20 cellular contexts compared by ENCODE assay signal in the genomic region with DNA sequence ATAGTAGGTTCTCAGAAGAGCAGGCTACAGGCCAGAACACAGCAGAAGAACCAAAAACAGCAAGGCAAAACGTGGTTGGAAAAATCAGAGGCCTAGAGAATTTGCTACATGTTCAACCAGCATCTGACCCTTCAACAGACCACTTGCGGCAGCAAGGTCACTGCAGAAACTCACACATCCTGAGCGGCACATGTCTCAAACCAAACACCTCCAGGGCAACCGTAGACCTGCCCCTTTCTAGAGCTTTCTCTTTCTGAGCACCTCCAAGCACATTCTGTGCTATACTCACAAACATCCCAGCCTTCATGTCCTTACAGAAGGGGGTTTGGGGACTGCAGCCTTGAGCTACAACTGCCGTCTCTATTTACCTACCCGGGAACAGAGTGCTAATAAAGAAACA. TPM values are rescaled to one million over a fixed set of nuclear protein-coding genes. Genes with fewer than 3 reads are reported as not detected.
DNase-seq lines count a peak whose midpoint lies in the region; ATAC-seq, FAIRE-seq and TF ChIP-seq lines count a peak whose summit lies in the region.
"Had no signal": no experiment of that assay in that cellular context is flagged by ENCODE, and none has a peak within 500 bp of the region (broad histone marks: within the 10 kb centered on the region; RNA-seq: fewer than 3 reads in every experiment).

No MANE protein-coding gene starts in this region.

- peak overlapping the region; percentile 57; the same call in 1 of the 2 replicates for H3K18ac ChIP-seq in H1 (ENCODE audit: extremely low read depth, low read length)

- no peaks in the 10 kb centered on the region for H3K23me2 ChIP-seq in H1 (ENCODE audit: low read depth, low read length)

- no peaks in the 10 kb centered on the region; the same call in 1 of the 2 replicates for H3K79me1 ChIP-seq in H1 (ENCODE audit: low read depth, low read length)

- peaks cover 0 to 9% of the 10 kb centered on the region in 2 experiments; a peak in 1 of 4 replicates for H3K79me2 ChIP-seq in H1 (ENCODE audit: control insufficient read depth in 1 of 2, insufficient read depth in 2 of 2, low read length in 2 of 2)

- H3K36me3 ChIP-seq in Peyer's patch (no peaks in the 10 kb centered on the region), H1 (ENCODE audit: control insufficient read depth in 2 of 4, insufficient read depth in 4 of 4, low read length in 3 of 4) (no peaks in the 10 kb centered on the region), spleen (no peaks in the 10 kb centered on the region), small intestine (ENCODE audit: control insufficient read depth in 2 of 2, insufficient read depth in 2 of 2, low read length in 2 of 2) (no peaks in the 10 kb centered on the region)
- H3K36me3 ChIP-seq: SJCRH30 had no signal

- whole genome bisulfite sequencing in H1 (ENCODE audit: extremely low coverage in 1 of 2, insufficient coverage in 1 of 2, insufficient read length in 1 of 2, insufficient replicate concordance in 2 of 2, low coverage in 1 of 2, low lambda C conversion rate in 2 of 2, missing lambda C conversion rate in 1 of 2), 2 experiments, result 94% methylated on average over 6 of the region's 6 CpGs; no CpG with 5 or more reads in 1 of the 2 experiments
- 74 to 82% (median 79%) methylated on average over 6 of the region's 6 CpGs for WGBS in spleen, 5 donors
- 81 to 87% (median 85%) methylated on average over 6 of the region's 6 CpGs for WGBS in small intestine, 3 donors

- H2AK5ac ChIP-seq in H1 (ENCODE audit: low read depth, low read length), result no peak overlapping the region

- H3K27ac Mint-ChIP-seq in activated CD8-positive, alpha-beta memory T cell treated with anti-CD3 and anti-CD28 coated beads, Interleukin-2, amount 10 ng/mL, durations not matched to agents 7 days and 5 days, result peak overlapping the region; percentile 97

- no peaks in the 10 kb centered on the region for H3K27me3 ChIP-seq in Peyer's patch
- no peaks in the 10 kb centered on the region for H3K27me3 ChIP-seq in H1 (replicated peaks in 1 of 4; ENCODE audit: control insufficient read depth in 3 of 4, extremely low read depth in 1 of 4, insufficient read depth in 3 of 4, low read length in 3 of 4)
- H3K27me3 ChIP-seq in spleen (replicated peaks in 1 of 7), result no peaks in the 10 kb centered on the region
- no peaks in the 10 kb centered on the region for H3K27me3 ChIP-seq in small intestine (ENCODE audit: control insufficient read depth in 2 of 2, insufficient read depth in 2 of 2, low read length in 2 of 2)
- H3K27me3 ChIP-seq: SJCRH30 had no signal

- no peak for TF ChIP-seq RAD21 in H1 (IDR thresholded peaks at IDR 0.05 in 1 of 2, conservative IDR thresholded peaks at IDR 0.05 in 1 of 2; ENCODE audit: low read depth in 2 of 2, low read length in 2 of 2)

- FAIRE-seq in H1 (lab: Jason Lieb, UNC), result no peak
- FAIRE-seq in small intestine (lab: Jason Lieb, UNC), result no peak
- FAIRE-seq: A549 had no signal

- peaks cover 0 to 12% (median 2%) of the 10 kb centered on the region in 4 donors for H3K4me1 ChIP-seq in Peyer's patch
- H3K4me1 ChIP-seq in H1 (replicated peaks in 1 of 4; ENCODE audit: control insufficient read depth in 3 of 4, insufficient read depth in 4 of 4, low read length in 3 of 4), result peaks cover 0 to 5% (median 2%) of the 10 kb centered on the region in 4 experiments; a peak in 6 of 7 replicates
- peaks cover 6 to 90% (median 67%) of the 10 kb centered on the region in 6 donors for H3K4me1 ChIP-seq in spleen
- H3K4me1 ChIP-seq in small intestine (ENCODE audit: control insufficient read depth in 2 of 2, insufficient read depth in 1 of 2, low read depth in 1 of 2, low read length in 1 of 2), result peaks cover 0 to 2% of the 10 kb centered on the region in 2 donors
- H3K4me1 ChIP-seq: SJCRH30 had no signal

- ATAC-seq in activated CD8-positive, alpha-beta memory T cell treated with anti-CD3 and anti-CD28 coated beads, Interleukin-2, amount 10 ng/mL, durations not matched to agents 7 days and 5 days, result no peak
- ATAC-seq: A549 had no signal

- H2BK120ac ChIP-seq in H1 (replicated peaks; ENCODE audit: low read depth, low read length), result no peak overlapping the region

- no peak overlapping the region for H4K91ac ChIP-seq in H1 (replicated peaks; ENCODE audit: insufficient read length, low read length)

- TF ChIP-seq EP300 in H1 (IDR thresholded peaks at IDR 0.05; ENCODE audit: borderline replicate concordance in 1 of 2, low read depth in 2 of 2, low read length in 2 of 2), result no peak

- H3K4me1 Mint-ChIP-seq in activated CD8-positive, alpha-beta memory T cell treated with anti-CD3 and anti-CD28 coated beads, Interleukin-2, amount 10 ng/mL, durations not matched to agents 7 days and 5 days, result peaks cover 76% of the 10 kb centered on the region

- no peak overlapping the region for H3K23ac ChIP-seq in H1 (ENCODE audit: insufficient read length)

- H3K56ac ChIP-seq in H1 (replicated peaks; ENCODE audit: insufficient read length, low read depth, low read length), result no peak overlapping the region

- no peak overlapping the region for H3K4ac ChIP-seq in H1 (replicated peaks; ENCODE audit: insufficient read length, low read depth, low read length)

- no peak for TF ChIP-seq CTCF in Peyer's patch (IDR thresholded peaks at IDR 0.05)
- TF ChIP-seq CTCF in H1 (IDR thresholded peaks at IDR 0.05; ENCODE audit: control extremely low read depth in 1 of 3, insufficient read depth in 1 of 3, low read depth in 1 of 3, low read length in 3 of 3), result no peak
- no peak for TF ChIP-seq CTCF in spleen (IDR thresholded peaks at IDR 0.05 in 8 of 11, conservative IDR thresholded peaks at IDR 0.05 in 3 of 11)

- no peak overlapping the region for H4K5ac ChIP-seq in H1 (ENCODE audit: insufficient read length, low read depth, low read length)

- intact Hi-C loops in spleen (cut with DNase I; ENCODE audit: low total_unique reads), result no loop called here

- H3K36me3 Mint-ChIP-seq in activated CD8-positive, alpha-beta memory T cell treated with anti-CD3 and anti-CD28 coated beads, Interleukin-2, amount 10 ng/mL, durations not matched to agents 7 days and 5 days, result peaks cover 17% of the 10 kb centered on the region
- H3K36me3 Mint-ChIP-seq: CD4-positive, CD25-positive, alpha-beta regulatory T cell had no signal

- no peak overlapping the region for H4K8ac ChIP-seq in H1 (ENCODE audit: extremely low read depth, insufficient read depth, low read length)

- H2BK5ac ChIP-seq in H1 (ENCODE audit: low read depth, low read length), result no peak overlapping the region; the same call in 1 of the 2 replicates

- no peak overlapping the region for H2BK12ac ChIP-seq in H1 (ENCODE audit: low read depth, low read length)

- H3K27me3 Mint-ChIP-seq in activated CD8-positive, alpha-beta memory T cell treated with anti-CD3 and anti-CD28 coated beads, Interleukin-2, amount 10 ng/mL, durations not matched to agents 7 days and 5 days, result no peaks in the 10 kb centered on the region
- H3K27me3 Mint-ChIP-seq: CD4-positive, CD25-positive, alpha-beta regulatory T cell; IgD-negative memory B cell had no signal

- no peak overlapping the region for H3K4me2 ChIP-seq in H1 (ENCODE audit: insufficient read depth in 1 of 2, low read depth in 2 of 2, low read length in 2 of 2)
- H3K4me2 ChIP-seq: A549 had no signal

- H3K9me3 ChIP-seq in Peyer's patch, result no peaks in the 10 kb centered on the region
- H3K9me3 ChIP-seq in H1 (ENCODE audit: insufficient read depth in 2 of 2, low read depth in 1 of 2, low read length in 1 of 2), result no peaks in the 10 kb centered on the region
- no peaks in the 10 kb centered on the region for H3K9me3 ChIP-seq in spleen
- no peaks in the 10 kb centered on the region for H3K9me3 ChIP-seq in small intestine (ENCODE audit: control insufficient read depth, low read depth)
- H3K9me3 ChIP-seq: A549, SJCRH30 had no signal

- CTCF ChIA-PET in activated CD8-positive, alpha-beta memory T cell treated with anti-CD3 and anti-CD28 coated beads, Interleukin-2, amount 10 ng/mL, durations not matched to agents 7 days and 5 days (lab: Charles Lee), result interaction anchor here (1.2 to 2.1 kb wide), 3 partner anchors 10 to 52 kb away, joined by 3 to 10 read pairs (median 5); no protein-coding TSS in a partner anchor
- CTCF ChIA-PET in H1 (lab: Charles Lee; ENCODE audit: partially characterized antibody), result interaction anchor here (1.2 kb wide), 1 partner anchor 9 kb away, joined by 4 read pairs; no protein-coding TSS in a partner anchor

- H3K4me3 Mint-ChIP-seq in activated CD8-positive, alpha-beta memory T cell treated with anti-CD3 and anti-CD28 coated beads, Interleukin-2, amount 10 ng/mL, durations not matched to agents 7 days and 5 days, result no peak overlapping the region
- H3K4me3 Mint-ChIP-seq: CD4-positive, CD25-positive, alpha-beta regulatory T cell had no signal

- H2BK15ac ChIP-seq in H1 (ENCODE audit: low read length), result 0 out of 2 replicates have a peak overlapping the region, but pooled peaks have one; percentile 16

- H3K9ac ChIP-seq in H1 (replicated peaks in 1 of 4; ENCODE audit: extremely low read depth in 1 of 4, low read depth in 3 of 4, low read length in 3 of 4), result no peak overlapping the region

- no peak for DNase-seq in activated CD8-positive, alpha-beta memory T cell treated with anti-CD3 and anti-CD28 coated beads, Interleukin-2, amount 10 ng/mL, durations not matched to agents 7 days and 5 days
- no peak for DNase-seq in activated CD8-positive, alpha-beta memory T cell treated with anti-CD3 and anti-CD28 coated beads for 24 hours
- DNase-seq in Peyer's patch, result no peak
- DNase-seq in H1 (ENCODE audit: low read depth in 1 of 2, low spot score in 2 of 2), result no peak
- DNase-seq in spleen, result no peak
- no peak for DNase-seq in small intestine
- no peak for DNase-seq in AML-193 (lab: John Stamatoyannopoulos, UW)
- DNase-seq in hypothalamus (lab: John Stamatoyannopoulos, UW), result no peak
- DNase-seq: CD4-positive, CD25-positive, alpha-beta regulatory T cell; DND-41; GDM1; H7; MV-4-11; NCI-H1436; NCI-H2029 treated with DMSO at 0.1 percent for 48 hours; NCI-H510A treated with DMSO at 0.1 percent for 48 hours; RPMI8226; SJCRH30 had no signal

- TF ChIP-seq POLR2A in Peyer's patch (IDR thresholded peaks at IDR 0.05), result no peak
- no peak for TF ChIP-seq POLR2A in H1 (IDR thresholded peaks at IDR 0.05; ENCODE audit: control extremely low read depth in 1 of 2, low read depth in 2 of 2, low read length in 2 of 2)
- no peak for TF ChIP-seq POLR2A in spleen (IDR thresholded peaks at IDR 0.05)

- POLR2A ChIA-PET in H1 (lab: Charles Lee; ENCODE audit: partially characterized antibody), result interaction anchor here (0.5 to 1.4 kb wide), 2 partner anchors 12 to 322 kb away, joined by 3 to 4 read pairs; no protein-coding TSS in a partner anchor

- no peaks in the 10 kb centered on the region for H4K20me1 ChIP-seq in H1 (replicated peaks in 1 of 2; ENCODE audit: control insufficient read depth in 1 of 2, insufficient read depth in 2 of 2, low read length in 2 of 2)

- no peak overlapping the region for H3K14ac ChIP-seq in H1 (ENCODE audit: insufficient read length)

- no peak overlapping the region for H3K4me3 ChIP-seq in Peyer's patch
- H3K4me3 ChIP-seq in H1 (ENCODE audit: extremely low read depth in 1 of 4, insufficient read depth in 2 of 4, low read depth in 3 of 4, low read length in 4 of 4), result no peak overlapping the region
- no peak overlapping the region for H3K4me3 ChIP-seq in spleen
- no peak overlapping the region for H3K4me3 ChIP-seq in small intestine (ENCODE audit: low read depth in 1 of 2, low read length in 2 of 2)
- H3K4me3 ChIP-seq: A549, SJCRH30 had no signal

- H2AFZ ChIP-seq in H1 (ENCODE audit: low read length), result no peak overlapping the region

- H3K9me3 Mint-ChIP-seq in activated CD8-positive, alpha-beta memory T cell treated with anti-CD3 and anti-CD28 coated beads, Interleukin-2, amount 10 ng/mL, durations not matched to agents 7 days and 5 days (ENCODE audit: low read depth), result peaks cover 2% of the 10 kb centered on the region

- H2BK20ac ChIP-seq in H1 (ENCODE audit: low read length), result peak overlapping the region; percentile 44; the same call in 1 of the 2 replicates

- H3K27ac ChIP-seq in Peyer's patch (peak overlapping the region in 3 of 4 donors; percentile 12 to 47 (median 13)), H1 (ENCODE audit: low read depth, low read length) (no peak overlapping the region), spleen (peak overlapping the region in 7 of 8 donors; percentile 13 to 83 (median 57)), small intestine (ENCODE audit: low read depth in 1 of 2, low read length in 1 of 2) (peak overlapping the region in 1 of 2 donors; percentile 9)
- H3K27ac ChIP-seq: A549, SJCRH30 had no signal

RNA-seq across cellular contexts. Expression of gene GFOD1, which starts 52.6 kb away (rescaled TPM):
- total RNA-seq in activated CD8-positive, alpha-beta memory T cell treated with anti-CD3 and anti-CD28 coated beads, Interleukin-2, amount 10 ng/mL, durations not matched to agents 7 days and 5 days, result 10 to 100 TPM; 10.6 to 11.6 TPM
- total RNA-seq in Peyer's patch (10 to 100 TPM; 10.7 to 24.2 (median 17.6) TPM), spleen (10 to 100 TPM; 16.0 to 54.0 (median 37.4) TPM)
- total RNA-seq in H1 (2021; fragmentation: NEBNext Ultra II Directional; extraction: Animal tissue kit (Norgen Biotek cat#: 25700)), result 8.5 and 8.8 TPM in 2 replicates
- polyA plus RNA-seq in H1 (2011; rRNA removed) (2.5 and 3.4 TPM in 2 replicates), spleen (1 to 10 TPM; 3.4 to 8.2 (median 4.2) TPM), small intestine (1 to 10 TPM; 1.1 to 7.3 (median 1.9) TPM)
- 2.8 TPM for polyA plus RNA-seq in H1 (2011; cell fraction: cytosol; rRNA removed)
- 4.1 TPM for polyA plus RNA-seq in H1 (2011; cell fraction: nucleus; rRNA removed)
- polyA plus RNA-seq in H1 (2012, experiment 1 of 2), result 2.5 to 3.4 TPM (median 3.1 TPM) in 4 replicates
- polyA plus RNA-seq in H1 (2012, experiment 2 of 2), result 0.63 TPM
- polyA plus RNA-seq in H1 (2013, experiment 1 of 2), result 3.5 TPM
- 3.6 TPM for polyA plus RNA-seq in H1 (2013, experiment 2 of 2)
- 8.5 and 10.8 TPM in 2 replicates for polyA minus RNA-seq in H1 (2011; rRNA and poly(A)+ RNA removed)
- 7.9 TPM for polyA minus RNA-seq in H1 (2011; cell fraction: cytosol; rRNA and poly(A)+ RNA removed)
- 14.4 TPM for polyA minus RNA-seq in H1 (2011; cell fraction: nucleus; rRNA and poly(A)+ RNA removed)
